Comparison of ENCODE assay signal across 12 cellular contexts in the genomic region with DNA sequence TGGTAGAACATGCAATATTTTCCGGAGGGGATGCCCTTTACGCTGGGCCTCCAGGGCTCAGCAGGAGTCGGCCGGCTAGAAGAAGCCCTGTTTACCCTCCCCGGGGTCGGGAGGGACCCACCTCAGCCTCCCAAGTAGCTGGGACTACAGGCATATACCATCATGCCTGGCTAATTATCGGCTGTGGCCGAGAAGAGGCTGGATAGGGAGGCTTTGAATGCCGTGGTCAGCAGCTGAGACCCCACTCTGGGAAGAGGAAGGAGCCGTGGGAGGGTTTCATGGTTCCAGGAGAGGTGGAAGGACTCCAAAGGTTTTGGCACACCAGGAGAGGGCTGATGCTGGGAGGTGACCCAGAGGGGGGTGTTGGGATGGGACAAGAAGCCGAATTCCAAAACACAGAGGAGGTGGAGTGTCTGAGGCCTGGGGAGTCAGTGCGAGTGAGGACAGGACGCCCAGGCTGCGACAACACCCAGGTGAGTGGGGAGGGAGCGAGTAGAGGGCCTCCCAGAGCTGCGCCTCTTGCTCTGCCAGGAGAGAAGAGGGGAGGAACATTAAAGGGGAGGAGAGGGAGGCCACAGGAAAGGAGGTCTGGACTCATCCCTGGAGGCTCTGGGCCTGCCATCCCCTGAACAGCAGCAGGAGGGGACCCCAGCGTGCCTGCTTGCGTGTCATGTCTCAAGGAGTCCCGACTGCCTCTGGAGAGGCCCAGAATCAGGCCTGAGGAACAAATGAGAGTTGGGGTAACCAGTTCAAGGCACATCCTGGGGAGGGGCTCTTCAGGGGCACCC. TPM values are rescaled to one million over a fixed set of nuclear protein-coding genes. Genes with fewer than 3 reads are reported as not detected.
A peak's percentile ranks its signal among the peaks of the same experiment; 100 is the strongest.
DNase-seq lines count a peak whose midpoint lies in the region; ATAC-seq and TF ChIP-seq lines count a peak whose summit lies in the region.
"Had no signal": no experiment of that assay in that cellular context is flagged by ENCODE, and none has a peak within 500 bp of the region (broad histone marks: within the 10 kb centered on the region; RNA-seq: fewer than 3 reads in every experiment).

No MANE protein-coding gene starts in this region.

- ATAC-seq in GM21786 (IDR thresholded peaks at IDR 0.05; ENCODE audit: unreplicated experiment) (no peak), HG03565 (IDR thresholded peaks at IDR 0.05; ENCODE audit: unreplicated experiment) (no peak)

- H3K27ac Mint-ChIP-seq in dendritic cell treated with granulocyte-macrophage colony-stimulating factor and Interleukin-4, amounts not matched to agents 40 ng/mL and 50 ng/mL, for 4 days, result no peak overlapping the region
- H3K27ac Mint-ChIP-seq in neural progenitor cell, result no peak overlapping the region

- H3K9me2 ChIP-seq in DOHH2 (replicated peaks; ENCODE audit: control insufficient read depth, low read length), result no peaks in the 10 kb centered on the region

- H3K4me3 ChIP-seq in DOHH2 (ENCODE audit: low read length) (peak overlapping the region; percentile 79), HUES6 (ENCODE audit: low read depth, low read length) (peak overlapping the region; percentile 74), neural progenitor cell (peak overlapping the region; percentile 63)

- no peaks in the 10 kb centered on the region for H3K9me3 Mint-ChIP-seq in dendritic cell treated with granulocyte-macrophage colony-stimulating factor and Interleukin-4, amounts not matched to agents 40 ng/mL and 50 ng/mL, for 4 days
- no peaks in the 10 kb centered on the region for H3K9me3 Mint-ChIP-seq in neural progenitor cell

- H3K4me2 ChIP-seq in DOHH2 (ENCODE audit: low read length) (peak overlapping the region; percentile 97), neural progenitor cell (peak overlapping the region; percentile 94)

- peaks cover 86% of the 10 kb centered on the region for H3K27me3 Mint-ChIP-seq in dendritic cell treated with granulocyte-macrophage colony-stimulating factor and Interleukin-4, amounts not matched to agents 40 ng/mL and 50 ng/mL, for 4 days
- peaks cover 70% of the 10 kb centered on the region for H3K27me3 Mint-ChIP-seq in neural progenitor cell (ENCODE audit: insufficient read depth, low read depth)

- H4K20me1 ChIP-seq in DOHH2 (ENCODE audit: control insufficient read depth, insufficient read depth, low read depth, low read length) (0 out of 2 replicates have a peak, but pooled peaks cover 9% of the 10 kb centered on the region), neural progenitor cell (ENCODE audit: low read depth) (peaks cover 5% of the 10 kb centered on the region)

- H3K27ac ChIP-seq in DOHH2 (ENCODE audit: low read depth, low read length), result no peak overlapping the region
- H3K27ac ChIP-seq in HUES6 (ENCODE audit: low read depth, low read length), result no peak overlapping the region
- no peak overlapping the region for H3K27ac ChIP-seq in neural progenitor cell
- H3K27ac ChIP-seq: SJSA1 had no signal

- H3K79me2 ChIP-seq in DOHH2 (ENCODE audit: control insufficient read depth, low read length), result no peaks in the 10 kb centered on the region
- H3K79me2 ChIP-seq in neural progenitor cell (ENCODE audit: low read depth), result no peaks in the 10 kb centered on the region

- H2AFZ ChIP-seq in neural progenitor cell (replicated peaks), result peak overlapping the region; percentile 98

- no peak for DNase-seq in neural progenitor cell (ENCODE audit: low spot score)
- DNase-seq in activated naive CD4-positive, alpha-beta T cell treated with anti-CD3 and anti-CD28 coated beads, Interleukin-2, amount 50 U/mL, for 16 hours, result no peak
- DNase-seq: dermis blood vessel endothelial cell, IMR-90, NCI-H226 had no signal

- TF ChIP-seq CTCF in DOHH2 (IDR thresholded peaks at IDR 0.05; ENCODE audit: low read depth, low read length, poor library complexity, severe bottlenecking) (no peak), neural progenitor cell (IDR thresholded peaks at IDR 0.05) (no peak)

- H3K4me3 Mint-ChIP-seq in dendritic cell treated with granulocyte-macrophage colony-stimulating factor and Interleukin-4, amounts not matched to agents 40 ng/mL and 50 ng/mL, for 4 days, result peak overlapping the region; percentile 44
- H3K4me3 Mint-ChIP-seq in neural progenitor cell, result peak overlapping the region; percentile 85

- peaks cover 17% of the 10 kb centered on the region for H3K4me1 ChIP-seq in DOHH2 (ENCODE audit: control insufficient read depth, low read length)
- H3K4me1 ChIP-seq in HUES6 (ENCODE audit: control insufficient read depth, insufficient read depth, low read length), result peaks cover 18% of the 10 kb centered on the region; the same call in 1 of the 2 replicates
- H3K4me1 ChIP-seq in neural progenitor cell, result no peaks in the 10 kb centered on the region

- no peaks in the 10 kb centered on the region for H3K36me3 Mint-ChIP-seq in dendritic cell treated with granulocyte-macrophage colony-stimulating factor and Interleukin-4, amounts not matched to agents 40 ng/mL and 50 ng/mL, for 4 days (ENCODE audit: low read depth)
- H3K36me3 Mint-ChIP-seq in neural progenitor cell, result no peaks in the 10 kb centered on the region

- no peaks in the 10 kb centered on the region for H3K9me3 ChIP-seq in DOHH2 (ENCODE audit: control insufficient read depth, insufficient read depth, low read length)
- H3K9me3 ChIP-seq in HUES6 (ENCODE audit: control insufficient read depth, insufficient read depth, low read depth, low read length), result no peaks in the 10 kb centered on the region
- H3K9me3 ChIP-seq in neural progenitor cell (ENCODE audit: low read depth), result no peaks in the 10 kb centered on the region
- H3K9me3 ChIP-seq: SJSA1 had no signal

- peak overlapping the region; percentile 40 for H3K9ac ChIP-seq in HUES6 (ENCODE audit: low read length)
- no peak overlapping the region for H3K9ac ChIP-seq in neural progenitor cell

- H3K36me3 ChIP-seq in DOHH2 (ENCODE audit: control insufficient read depth, low read length), result no peaks in the 10 kb centered on the region
- H3K36me3 ChIP-seq in HUES6 (ENCODE audit: control insufficient read depth, insufficient read depth, low read length), result no peaks in the 10 kb centered on the region
- no peaks in the 10 kb centered on the region for H3K36me3 ChIP-seq in neural progenitor cell
- H3K36me3 ChIP-seq: SJSA1 had no signal

- H3K27me3 ChIP-seq in DOHH2 (ENCODE audit: control insufficient read depth, low read length) (peaks cover 78% of the 10 kb centered on the region), HUES6 (ENCODE audit: control insufficient read depth, insufficient read depth, low read length) (peaks cover 87% of the 10 kb centered on the region), neural progenitor cell (peaks cover 100% of the 10 kb centered on the region)

- intact Hi-C loops in dendritic cell treated with granulocyte-macrophage colony-stimulating factor and Interleukin-4, amounts not matched to agents 40 ng/mL and 50 ng/mL, for 4 days (cut with micrococcal nuclease), result no loop called here

- peaks cover 25% of the 10 kb centered on the region for H3K4me1 Mint-ChIP-seq in dendritic cell treated with granulocyte-macrophage colony-stimulating factor and Interleukin-4, amounts not matched to agents 40 ng/mL and 50 ng/mL, for 4 days (ENCODE audit: low read depth)
- peaks cover 13% of the 10 kb centered on the region for H3K4me1 Mint-ChIP-seq in neural progenitor cell

- no peaks in the 10 kb centered on the region for H3F3A ChIP-seq in DOHH2 (ENCODE audit: control insufficient read depth, insufficient read depth)
- H3F3A ChIP-seq in neural progenitor cell (ENCODE audit: low read depth), result peaks cover 5% of the 10 kb centered on the region

RNA-seq across cellular contexts. Expression of gene GRID2IP, which starts 19.6 kb away (rescaled TPM):
- 0.31 TPM in 1 of 2 replicates, not detected in the other for total RNA-seq in neural progenitor cell (ENCODE audit: low replicate concordance)
- total RNA-seq: dermis blood vessel endothelial cell, IMR-90, posterior vena cava, SJSA1 had no signal

RNA-seq across cellular contexts. Expression of gene ZDHHC4, which starts 45.6 kb away (rescaled TPM):
- 75.9 and 102 TPM in 2 replicates for total RNA-seq in neural progenitor cell (ENCODE audit: low replicate concordance)

RNA-seq across cellular contexts. Expression of gene KDELR2, which starts 47.7 kb away (rescaled TPM):
- total RNA-seq in neural progenitor cell (ENCODE audit: low replicate concordance), result 73.4 and 87.6 TPM in 2 replicates

RNA-seq across cellular contexts. Expression of gene INTS15, which starts 58.1 kb away (rescaled TPM):
- total RNA-seq in neural progenitor cell (ENCODE audit: low replicate concordance), result 13.7 and 24.1 TPM in 2 replicates
